8 cellular contexts compared by ENCODE assay signal in the genomic region with DNA sequence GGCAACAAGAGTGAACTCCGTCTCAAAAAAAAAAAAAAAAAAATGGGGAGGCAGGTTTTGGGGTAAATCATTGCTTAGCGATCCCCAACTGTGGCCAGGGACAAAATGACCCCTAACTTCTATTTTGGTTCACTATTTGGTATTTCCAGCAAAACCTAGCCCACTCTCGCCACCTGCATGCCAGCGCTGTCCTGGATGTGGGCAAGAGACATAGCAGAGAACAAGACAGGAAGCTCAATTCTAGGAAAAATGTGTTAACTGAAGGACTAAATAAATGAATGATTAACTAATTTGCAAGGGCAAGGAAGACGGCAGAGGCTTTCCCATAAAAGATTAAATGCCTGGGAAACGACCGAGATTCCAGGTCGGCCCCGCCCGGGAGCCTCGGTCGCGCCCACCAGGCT. TPM values are rescaled to one million over a fixed set of nuclear protein-coding genes. Genes with fewer than 3 reads are reported as not detected.
DNase-seq lines count a peak whose midpoint lies in the region; ATAC-seq and TF ChIP-seq lines count a peak whose summit lies in the region.

No MANE protein-coding gene starts in this region.

- peak overlapping the region; percentile 84 for H2AFZ ChIP-seq in parathyroid adenoma

- no peaks in the 10 kb centered on the region for H3K9me3 ChIP-seq in SJCRH30 (replicated peaks)
- H3K9me3 ChIP-seq in parathyroid adenoma (ENCODE audit: control insufficient read depth, low read length) = no peaks in the 10 kb centered on the region

- no peak overlapping the region for H3K9ac ChIP-seq in parathyroid adenoma

- H3K36me3 ChIP-seq in SJCRH30 (no peaks in the 10 kb centered on the region), parathyroid adenoma (ENCODE audit: control insufficient read depth, insufficient read depth, low read length) (no peaks in the 10 kb centered on the region)

- H3K27ac ChIP-seq in SJCRH30 (peak overlapping the region; percentile 64; the same call in 1 of the 2 replicates), parathyroid adenoma (peak overlapping the region; percentile 83)

- no peak for ATAC-seq in GM21367 (IDR thresholded peaks at IDR 0.05; ENCODE audit: unreplicated experiment)

- H3K79me2 ChIP-seq in parathyroid adenoma = peaks cover 2% of the 10 kb centered on the region

- DNase-seq in NCI-H526 treated with DMSO at 0.1 percent for 48 hours (lab: John Stamatoyannopoulos, UW) (peak; percentile 38), NCI-H526 (lab: John Stamatoyannopoulos, UW) (no peak), SJCRH30 (no peak), fibroblast of peridontal ligament (ENCODE audit: extremely low read depth) (peak; percentile 19), HPDE6-E6E7 (ENCODE audit: extremely low spot score) (no peak), Ammon's horn (ENCODE audit: low spot score) (no peak)

- no peaks in the 10 kb centered on the region for H3K4me1 ChIP-seq in SJCRH30
- peaks cover 2% of the 10 kb centered on the region for H3K4me1 ChIP-seq in parathyroid adenoma

- peak overlapping the region; percentile 76 for H3K4me3 ChIP-seq in SJCRH30
- peak overlapping the region; percentile 93 for H3K4me3 ChIP-seq in parathyroid adenoma (ENCODE audit: low read depth, low read length)

- H3K27me3 ChIP-seq in SJCRH30 (no peaks in the 10 kb centered on the region), parathyroid adenoma (ENCODE audit: control insufficient read depth, insufficient read depth, low read length) (no peaks in the 10 kb centered on the region)

- peak overlapping the region; percentile 98 for H3K4me2 ChIP-seq in parathyroid adenoma (ENCODE audit: low read length)

- TF ChIP-seq CTCF in parathyroid adenoma (IDR thresholded peaks at IDR 0.05) = no peak

RNA-seq across cellular contexts. Expression of gene NICN1, which starts 0.4 kb away (rescaled TPM):
- total RNA-seq in SJCRH30 (2014; rRNA removed; shearing (Covaris generic)) = 2.4 and 2.6 TPM in 2 replicates

RNA-seq across cellular contexts. Expression of gene AMT, which starts 6.4 kb away (rescaled TPM):
- 0.26 TPM in 1 of 2 replicates, not detected in the other for total RNA-seq in SJCRH30 (2014; rRNA removed; shearing (Covaris generic))

RNA-seq across cellular contexts. Expression of gene TCTA, which starts 16.5 kb away (rescaled TPM):
- total RNA-seq in SJCRH30 (2014; rRNA removed; shearing (Covaris generic)) = 12.8 and 13.1 TPM in 2 replicates

RNA-seq across cellular contexts. Expression of gene RHOA, which starts 16.9 kb away (rescaled TPM):
- 321 and 323 TPM in 2 replicates for total RNA-seq in SJCRH30 (2014; rRNA removed; shearing (Covaris generic))

RNA-seq across cellular contexts. Expression of gene DAG1, which starts 41.4 kb away (rescaled TPM):
- total RNA-seq in SJCRH30 (2014; rRNA removed; shearing (Covaris generic)) = 79.5 and 82.8 TPM in 2 replicates

Comparison
In these comparisons a context has a peak if more than half of its experiments do, and no peak if none do; other contexts are left out.
1. DNase-seq: peak in NCI-H526 treated with DMSO at 0.1 percent for 48 hours (single experiment) and fibroblast of peridontal ligament (single experiment); none in NCI-H526 (0 of 2), SJCRH30 (0 of 2), HPDE6-E6E7 (single experiment) and Ammon's horn (single experiment).